In genomic region chr6:125790403-125791150, GRCh38 we compare ENCODE assay signal across 8 cellular contexts. TPM values are rescaled to one million over a fixed set of nuclear protein-coding genes. Genes with fewer than 3 reads are reported as not detected.
DNase-seq lines count a peak whose midpoint lies in the region; ATAC-seq and TF ChIP-seq lines count a peak whose summit lies in the region.

TSS of gene NCOA7 (plus strand) at chr6:125790960. CDS start at chr6:125815355, 24,395 bp downstream.

- H3K4me2 ChIP-seq in parathyroid adenoma (ENCODE audit: low read length) = peak within 1 kb of the TSS; percentile 91

- H3K4me3 Mint-ChIP-seq in activated naive CD8-positive, alpha-beta T cell treated with anti-CD3 and anti-CD28 coated beads for 36 hours = peak within 1 kb of the TSS; percentile 83

- H3K27ac ChIP-seq in KOPT-K1 (ENCODE audit: low read depth, low read length, poor library complexity, severe bottlenecking) (peak within 1 kb of the TSS; percentile 82), parathyroid adenoma (peak within 1 kb of the TSS; percentile 94), tibial artery (peak within 1 kb of the TSS; percentile 95 to 96)

- ATAC-seq in GM21825 (IDR thresholded peaks at IDR 0.05; ENCODE audit: unreplicated experiment) (peak; percentile 69), Right ventricle myocardium inferior (peak; percentile 94)

- intact Hi-C loops in Right ventricle myocardium inferior (cut with DNase I) = loop anchor here (1.0 to 5.0 kb wide), 3 partner anchors 10 to 166 kb away; partner anchors contain the start of gene HINT3
- intact Hi-C loops in tibial artery (cut with DNase I; ENCODE audit: low total_unique reads) = loop anchor here (5.0 kb wide), 2 partner anchors 167 to 828 kb away; partner anchors contain the start of genes HINT3 and RNF217

- peak within 1 kb of the TSS; percentile 96 for H2AFZ ChIP-seq in parathyroid adenoma

- no peaks in the 10 kb centered on the region for H3K27me3 Mint-ChIP-seq in activated naive CD8-positive, alpha-beta T cell treated with anti-CD3 and anti-CD28 coated beads for 36 hours

- H3K27ac Mint-ChIP-seq in activated naive CD8-positive, alpha-beta T cell treated with anti-CD3 and anti-CD28 coated beads for 36 hours = peak within 1 kb of the TSS; percentile 97

- TF ChIP-seq CTCF in parathyroid adenoma (IDR thresholded peaks at IDR 0.05) (no peak), tibial artery (IDR thresholded peaks at IDR 0.05) (no peak)

- H3K9ac ChIP-seq in ES-I3 (ENCODE audit: low read depth, low read length) (peak within 1 kb of the TSS; percentile 67), parathyroid adenoma (peak within 1 kb of the TSS; percentile 84)

- peaks cover 8% of the 10 kb centered on the region for H3K4me1 ChIP-seq in ES-I3 (ENCODE audit: insufficient read depth, low read length)
- peaks cover 9% of the 10 kb centered on the region for H3K4me1 ChIP-seq in parathyroid adenoma
- peaks cover 0 to 53% (median 24%) of the 10 kb centered on the region in 4 donors for H3K4me1 ChIP-seq in tibial artery

- DNase-seq in SKM-1 (lab: John Stamatoyannopoulos, UW; ENCODE audit: unreplicated experiment) = peak; percentile 62
- peak; percentile 79 for DNase-seq in activated naive CD8-positive, alpha-beta T cell treated with anti-CD3 and anti-CD28 coated beads for 36 hours
- peak; percentile 91 for DNase-seq in Right ventricle myocardium inferior (ENCODE audit: missing footprints)
- DNase-seq in tibial artery = peak; percentile 83 to 93

- no peaks in the 10 kb centered on the region for H3K36me3 ChIP-seq in ES-I3 (ENCODE audit: insufficient read depth, low read length)
- no peaks in the 10 kb centered on the region for H3K36me3 ChIP-seq in KOPT-K1 (ENCODE audit: insufficient read depth, low read length)
- no peaks in the 10 kb centered on the region for H3K36me3 ChIP-seq in parathyroid adenoma (ENCODE audit: control insufficient read depth, insufficient read depth, low read length)
- H3K36me3 ChIP-seq in tibial artery = no peaks in the 10 kb centered on the region

- H3K27me3 ChIP-seq in parathyroid adenoma (ENCODE audit: control insufficient read depth, insufficient read depth, low read length) (no peaks in the 10 kb centered on the region), tibial artery (no peaks in the 10 kb centered on the region)

- H3K4me3 ChIP-seq in parathyroid adenoma (ENCODE audit: low read depth, low read length) (peak within 1 kb of the TSS; percentile 72), tibial artery (peak within 1 kb of the TSS; percentile 91 to 98)

- H3K9me3 Mint-ChIP-seq in activated naive CD8-positive, alpha-beta T cell treated with anti-CD3 and anti-CD28 coated beads for 36 hours = no peaks in the 10 kb centered on the region

- H3K36me3 Mint-ChIP-seq in activated naive CD8-positive, alpha-beta T cell treated with anti-CD3 and anti-CD28 coated beads for 36 hours = peaks cover 18% of the 10 kb centered on the region

- H3K79me2 ChIP-seq in parathyroid adenoma = peaks cover 8% of the 10 kb centered on the region

- H3K9me3 ChIP-seq in ES-I3 (ENCODE audit: control insufficient read depth, insufficient read depth, low read length) (no peaks in the 10 kb centered on the region), KOPT-K1 (ENCODE audit: insufficient read depth, low read length, poor library complexity, severe bottlenecking) (no peaks in the 10 kb centered on the region), parathyroid adenoma (ENCODE audit: control insufficient read depth, low read length) (no peaks in the 10 kb centered on the region), tibial artery (no peaks in the 10 kb centered on the region)

- H3K4me1 Mint-ChIP-seq in activated naive CD8-positive, alpha-beta T cell treated with anti-CD3 and anti-CD28 coated beads for 36 hours = peaks cover 49% of the 10 kb centered on the region

RNA-seq across cellular contexts. Expression of gene NCOA7, which starts in this region (rescaled TPM):
- 10 to 100 TPM; 73.7 to 76.4 TPM for total RNA-seq in activated naive CD8-positive, alpha-beta T cell treated with anti-CD3 and anti-CD28 coated beads for 36 hours
- total RNA-seq in Right ventricle myocardium inferior = 12.5 TPM

Comparison
In these comparisons a context has a peak if more than half of its experiments do, and no peak if none do; other contexts are left out.
1. Peak in every context shown above with its lines: DNase-seq, ATAC-seq, H3K4me3 ChIP-seq and H3K27ac ChIP-seq.